8 cellular contexts compared by ENCODE assay signal in genomic region chr1:89633745-89634625, GRCh38. TPM values are rescaled to one million over a fixed set of nuclear protein-coding genes. Genes with fewer than 3 reads are reported as not detected.
DNase-seq lines count a peak whose midpoint lies in the region; ATAC-seq and TF ChIP-seq lines count a peak whose summit lies in the region.

No MANE protein-coding gene starts in this region.

- H3K36me3 Mint-ChIP-seq in central memory CD8-positive, alpha-beta T cell (ENCODE audit: insufficient read depth) = peaks cover 30% of the 10 kb centered on the region
- peaks cover 47% of the 10 kb centered on the region for H3K36me3 Mint-ChIP-seq in stimulated activated naive CD8-positive, alpha-beta T cell treated with anti-CD3 and anti-CD28 coated beads, Interleukin-15, Interleukin-2, amounts not matched to agents 100 ng/mL and 50 ng/mL, for 24 hours (ENCODE audit: low read depth)

- H3K9ac ChIP-seq in DND-41 (ENCODE audit: low read depth, low read length) = peak overlapping the region; percentile 94

- peak overlapping the region; percentile 92 for H3K4me3 Mint-ChIP-seq in central memory CD8-positive, alpha-beta T cell
- peak overlapping the region; percentile 99 for H3K4me3 Mint-ChIP-seq in stimulated activated naive CD8-positive, alpha-beta T cell treated with anti-CD3 and anti-CD28 coated beads, Interleukin-15, Interleukin-2, amounts not matched to agents 100 ng/mL and 50 ng/mL, for 24 hours

- peak overlapping the region; percentile 99 for H3K27ac Mint-ChIP-seq in central memory CD8-positive, alpha-beta T cell (ENCODE audit: low read depth)
- H3K27ac Mint-ChIP-seq in stimulated activated naive CD8-positive, alpha-beta T cell treated with anti-CD3 and anti-CD28 coated beads, Interleukin-15, Interleukin-2, amounts not matched to agents 100 ng/mL and 50 ng/mL, for 24 hours = peak overlapping the region; percentile 93

- DNase-seq in DND-41 = peak; percentile 29
- DNase-seq in HFF-Myc (ENCODE audit: extremely low read depth, low read depth) = no peak
- DNase-seq in RKO (ENCODE audit: low spot score) = peak; percentile 62
- DNase-seq in central memory CD8-positive, alpha-beta T cell (ENCODE audit: low spot score in 2 of 2) = no peak
- DNase-seq in right lobe of liver = peak in 1 of 3 donors; percentile 23
- no peak for DNase-seq in cortex of kidney (lab: John Stamatoyannopoulos, UW)
- DNase-seq in SKM-1 treated with dmso at 0.1 percent for 144 hours (lab: John Stamatoyannopoulos, UW; ENCODE audit: unreplicated experiment) = no peak

- intact Hi-C loops in right lobe of liver (cut with DNase I) = no loop called here

- H3K9me3 ChIP-seq in DND-41 (ENCODE audit: insufficient read depth, low read length, severe bottlenecking) (no peaks in the 10 kb centered on the region), right lobe of liver (no peaks in the 10 kb centered on the region)

- H2AFZ ChIP-seq in DND-41 (ENCODE audit: low read depth, low read length) = peak overlapping the region; percentile 91

- no peaks in the 10 kb centered on the region for H3K9me3 Mint-ChIP-seq in central memory CD8-positive, alpha-beta T cell
- H3K9me3 Mint-ChIP-seq in stimulated activated naive CD8-positive, alpha-beta T cell treated with anti-CD3 and anti-CD28 coated beads, Interleukin-15, Interleukin-2, amounts not matched to agents 100 ng/mL and 50 ng/mL, for 24 hours = no peaks in the 10 kb centered on the region

- H3K36me3 ChIP-seq in DND-41 (ENCODE audit: insufficient read depth, low read length) (no peaks in the 10 kb centered on the region; the same call in 1 of the 2 replicates), right lobe of liver (no peaks in the 10 kb centered on the region)

- peak overlapping the region; percentile 93 for H3K4me2 ChIP-seq in DND-41 (ENCODE audit: insufficient read depth, low read length)

- TF ChIP-seq CTCF in DND-41 (IDR thresholded peaks at IDR 0.05; ENCODE audit: borderline replicate concordance, extremely low read depth, low read length, poor library complexity, severe bottlenecking) (no peak), HFF-Myc (IDR thresholded peaks at IDR 0.05; ENCODE audit: low read depth, low read length, missing control alignments) (no peak), right lobe of liver (IDR thresholded peaks at IDR 0.05) (no peak)

- peak overlapping the region; percentile 87 for H3K27ac ChIP-seq in DND-41 (ENCODE audit: low read length)
- H3K27ac ChIP-seq in right lobe of liver = peak overlapping the region; percentile 61 to 78 (median 63)

- H3K27me3 ChIP-seq in DND-41 (ENCODE audit: insufficient read depth, low read length, poor library complexity) (no peaks in the 10 kb centered on the region), right lobe of liver (no peaks in the 10 kb centered on the region)

- H3K4me1 Mint-ChIP-seq in central memory CD8-positive, alpha-beta T cell = peaks cover 78% of the 10 kb centered on the region
- peaks cover 76% of the 10 kb centered on the region for H3K4me1 Mint-ChIP-seq in stimulated activated naive CD8-positive, alpha-beta T cell treated with anti-CD3 and anti-CD28 coated beads, Interleukin-15, Interleukin-2, amounts not matched to agents 100 ng/mL and 50 ng/mL, for 24 hours (ENCODE audit: low read depth)

- no peaks in the 10 kb centered on the region for H3K27me3 Mint-ChIP-seq in central memory CD8-positive, alpha-beta T cell
- no peaks in the 10 kb centered on the region for H3K27me3 Mint-ChIP-seq in stimulated activated naive CD8-positive, alpha-beta T cell treated with anti-CD3 and anti-CD28 coated beads, Interleukin-15, Interleukin-2, amounts not matched to agents 100 ng/mL and 50 ng/mL, for 24 hours

- peak overlapping the region; percentile 56 to 86 for H3K4me3 ChIP-seq in DND-41 (ENCODE audit: low read depth in 1 of 2, low read length in 2 of 2)
- H3K4me3 ChIP-seq in HFF-Myc (replicated peaks; ENCODE audit: low read depth, low read length) = peak overlapping the region; percentile 77
- H3K4me3 ChIP-seq in right lobe of liver = peak overlapping the region; percentile 52 to 68 (median 61)

- H3K4me1 ChIP-seq in DND-41 (ENCODE audit: insufficient read depth, low read length) = peaks cover 39% of the 10 kb centered on the region
- H3K4me1 ChIP-seq in right lobe of liver = no peaks in the 10 kb centered on the region

- peaks cover 55% of the 10 kb centered on the region for H3K79me2 ChIP-seq in DND-41 (ENCODE audit: insufficient read depth, low read length)

- H4K20me1 ChIP-seq in DND-41 (ENCODE audit: insufficient read depth, low read length) = peaks cover 9% of the 10 kb centered on the region; the same call in 1 of the 2 replicates

- TF ChIP-seq POLR2A in right lobe of liver (IDR thresholded peaks at IDR 0.05) = no peak

- ATAC-seq in DND-41 (ENCODE audit: insufficient read depth, low read depth) = peak; percentile 6
- ATAC-seq in central memory CD8-positive, alpha-beta T cell (replicated peaks; ENCODE audit: extremely low read depth, poor library complexity, severe bottlenecking) = no peak
- ATAC-seq in right lobe of liver = peak; percentile 16 to 35 (median 29)

- 3% methylated on average over 31 of the region's 33 CpGs for WGBS in right lobe of liver (ENCODE audit: insufficient coverage, low coverage, low lambda C conversion rate, missing lambda C conversion rate)

RNA-seq across cellular contexts. Expression of gene LRRC8C, which starts 1.1 kb away (rescaled TPM):
- total RNA-seq in right lobe of liver = 1 to 10 TPM in 5 of 6 experiments, under 1 TPM in 1; 0.53 to 2.0 (median 1.2) TPM

Comparison
In these comparisons a context has a peak if more than half of its experiments do, and no peak if none do; other contexts are left out.
1. DNase-seq: peak in DND-41 (single experiment) and RKO (single experiment); none in HFF-Myc (single experiment), central memory CD8-positive, alpha-beta T cell (0 of 2), cortex of kidney (single experiment) and SKM-1 treated with dmso at 0.1 percent for 144 hours (single experiment).
2. Peak in every context shown above with its lines, with median percentiles within 50 percentile points of each other: H3K4me3 ChIP-seq.